Comparison of ENCODE assay signal across 8 cellular contexts in the genomic region with DNA sequence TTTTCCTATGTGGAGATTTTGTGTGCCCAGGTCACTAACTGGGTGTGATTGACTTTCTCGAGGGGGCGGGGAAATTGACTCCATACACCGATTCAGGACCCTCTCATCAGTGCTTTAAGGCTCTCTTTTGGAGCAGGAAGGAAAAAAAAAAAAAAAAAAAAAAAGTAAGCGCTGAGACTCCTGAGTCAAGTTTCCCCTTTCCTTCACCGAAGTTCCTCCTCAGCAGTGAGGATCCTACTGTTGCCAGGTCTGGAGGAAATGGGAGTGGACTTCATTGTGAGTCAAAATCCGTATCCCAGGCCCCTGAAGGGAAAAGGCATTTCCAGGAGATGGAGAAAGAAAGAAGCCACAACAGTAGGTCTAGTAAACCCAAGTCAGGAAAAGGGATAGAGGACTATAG. TPM values are rescaled to one million over a fixed set of nuclear protein-coding genes. Genes with fewer than 3 reads are reported as not detected.
DNase-seq lines count a peak whose midpoint lies in the region; ATAC-seq and TF ChIP-seq lines count a peak whose summit lies in the region.

No MANE protein-coding gene starts in this region.

- no peak for TF ChIP-seq RAD21 in HCT116 (IDR thresholded peaks at IDR 0.05; ENCODE audit: low read depth)

- peak overlapping the region; percentile 71 for H3K9ac ChIP-seq in HCT116 (ENCODE audit: low read length)
- H3K9ac ChIP-seq in skeletal muscle tissue (ENCODE audit: low read depth in 1 of 3, low read length in 3 of 3): peak overlapping the region; percentile 81 to 92 (median 89)

- H3K9me3 ChIP-seq in HCT116 (ENCODE audit: control insufficient read depth in 1 of 2, insufficient read depth in 1 of 2, low read depth in 1 of 2, low read length in 2 of 2) (no peaks in the 10 kb centered on the region), right atrium auricular region (no peaks in the 10 kb centered on the region), skeletal muscle tissue (ENCODE audit: control insufficient read depth in 3 of 3, low read length in 3 of 3) (no peaks in the 10 kb centered on the region)

- BruUV-seq in HCT116 (replicated peaks; lab: Mats Ljungman, UMichigan): no TSS peak

- no peak for DNase-seq in HCT116 (ENCODE audit: low read depth, low spot score)
- peak; percentile 14 for DNase-seq in UCSD-AML1 (lab: John Stamatoyannopoulos, UW; ENCODE audit: unreplicated experiment)
- DNase-seq in right atrium auricular region (ENCODE audit: low spot score): no peak
- no peak for DNase-seq in effector CD8-positive, alpha-beta T cell (lab: John Stamatoyannopoulos, UW)
- no peak for DNase-seq in mesenteric fat pad (ENCODE audit: low spot score)
- DNase-seq in NCI-H2029 treated with DMSO at 0.1 percent for 48 hours (lab: John Stamatoyannopoulos, UW): no peak

- CTCF ChIA-PET in HCT116 (lab: Charles Lee): no interaction called here

- RAD21 ChIA-PET in HCT116 (lab: Charles Lee; ENCODE audit: low non-redundant PET in 1 of 2, low total read pairs in 2 of 2, uncharacterized antibody in 2 of 2, unreplicated experiment in 2 of 2): no interaction called here

- no peaks in the 10 kb centered on the region for H3K9me2 ChIP-seq in HCT116 (ENCODE audit: insufficient read depth)

- H3K36me3 ChIP-seq in HCT116 (ENCODE audit: control insufficient read depth in 1 of 2, insufficient read depth in 2 of 2, low read length in 2 of 2) (no peaks in the 10 kb centered on the region), right atrium auricular region (no peaks in the 10 kb centered on the region), skeletal muscle tissue (ENCODE audit: control insufficient read depth in 3 of 3, insufficient read depth in 3 of 3, low read length in 3 of 3) (no peaks in the 10 kb centered on the region)

- POLR2A ChIA-PET in HCT116 (lab: Charles Lee): interaction anchor here (1.7 kb wide), 1 partner anchor 36 kb away, joined by 3 read pairs; no protein-coding TSS in a partner anchor

- no peak for ATAC-seq in HCT116
- ATAC-seq in GM21825 (IDR thresholded peaks at IDR 0.05; ENCODE audit: unreplicated experiment): no peak

- peak overlapping the region; percentile 79 for H3K4me2 ChIP-seq in HCT116 (ENCODE audit: low read length)

- no peak for TF ChIP-seq CTCF in HCT116 (IDR thresholded peaks at IDR 0.05 in 2 of 3, conservative IDR thresholded peaks at IDR 0.05 in 1 of 3; ENCODE audit: borderline replicate concordance in 1 of 3, insufficient read depth in 1 of 3, low read depth in 2 of 3, low read length in 2 of 3)
- no peak for TF ChIP-seq CTCF in right atrium auricular region (IDR thresholded peaks at IDR 0.05)

- intact Hi-C loops in HCT116 (cut with micrococcal nuclease): loop anchor here (2.0 kb wide), 2 partner anchors 23 to 109 kb away; no protein-coding TSS in a partner anchor

- H3K4me1 ChIP-seq in HCT116 (ENCODE audit: control insufficient read depth in 1 of 2, insufficient read depth in 2 of 2, low read length in 2 of 2) (peaks cover 18 to 40% of the 10 kb centered on the region in 2 experiments), right atrium auricular region (peaks cover 0 to 61% of the 10 kb centered on the region in 2 donors), skeletal muscle tissue (ENCODE audit: control insufficient read depth in 3 of 3, insufficient read depth in 3 of 3, low read length in 3 of 3) (peaks cover 8 to 10% (median 9%) of the 10 kb centered on the region in 3 donors)

- peaks cover 60% of the 10 kb centered on the region for H3K79me2 ChIP-seq in HCT116 (ENCODE audit: insufficient read depth, low read length)

- no peaks in the 10 kb centered on the region for H4K20me1 ChIP-seq in HCT116 (ENCODE audit: insufficient read depth)

- H3K27ac ChIP-seq in HCT116 (ENCODE audit: low read depth, low read length) (peak overlapping the region; percentile 83; the same call in 1 of the 2 replicates), right atrium auricular region (peak overlapping the region; percentile 86 to 93), skeletal muscle tissue (ENCODE audit: low read depth, low read length) (peak overlapping the region; percentile 91)

- H2AFZ ChIP-seq in HCT116 (ENCODE audit: low read depth, low read length, poor library complexity, severe bottlenecking): no peak overlapping the region

- TF ChIP-seq POLR2A in HCT116 (IDR thresholded peaks at IDR 0.05; ENCODE audit: borderline replicate concordance, extremely low read depth, insufficient read depth, insufficient read length): no peak

- H3K4me3 ChIP-seq in HCT116 (replicated peaks in 1 of 2; ENCODE audit: low read depth in 1 of 2, low read length in 2 of 2): peak overlapping the region; percentile 61 to 86
- peak overlapping the region; percentile 72 to 76 for H3K4me3 ChIP-seq in right atrium auricular region
- peak overlapping the region; percentile 87 to 98 (median 88) for H3K4me3 ChIP-seq in skeletal muscle tissue (ENCODE audit: low read length in 3 of 3)

- H3K27me3 ChIP-seq in HCT116 (ENCODE audit: insufficient read depth, low read length): no peaks in the 10 kb centered on the region
- H3K27me3 ChIP-seq in right atrium auricular region: no peaks in the 10 kb centered on the region
- H3K27me3 ChIP-seq in skeletal muscle tissue (ENCODE audit: control insufficient read depth in 3 of 3, insufficient read depth in 3 of 3, low read length in 3 of 3): no peaks in the 10 kb centered on the region

TF ChIP-seq in HCT116, 20 proteins besides CTCF, POLR2A, EP300 and RAD21 (continues in another document):
- TF ChIP-seq, protein P1, sequence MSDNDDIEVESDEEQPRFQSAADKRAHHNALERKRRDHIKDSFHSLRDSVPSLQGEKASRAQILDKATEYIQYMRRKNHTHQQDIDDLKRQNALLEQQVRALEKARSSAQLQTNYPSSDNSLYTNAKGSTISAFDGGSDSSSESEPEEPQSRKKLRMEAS (IDR thresholded peaks at IDR 0.05): no peak
- no peak for TF ChIP-seq POLR2AphosphoS5 (IDR thresholded peaks at IDR 0.05; ENCODE audit: low read depth, low read length)
- TF ChIP-seq FOSL1 (IDR thresholded peaks at IDR 0.05; ENCODE audit: low read depth): no peak
- no peak for TF ChIP-seq TCF7L2 (IDR thresholded peaks at IDR 0.05; ENCODE audit: borderline replicate concordance, extremely low read depth, insufficient read depth, insufficient read length)
- no peak for TF ChIP-seq EZH2phosphoT487 (IDR thresholded peaks at IDR 0.05; ENCODE audit: borderline replicate concordance)
- TF ChIP-seq ZNF274 (IDR thresholded peaks at IDR 0.05; ENCODE audit: low read depth, low read length): no peak
- no peak for TF ChIP-seq CEBPB (IDR thresholded peaks at IDR 0.05; ENCODE audit: low read depth)
- no peak for TF ChIP-seq SIN3A (IDR thresholded peaks at IDR 0.05; ENCODE audit: low read depth)
- TF ChIP-seq, protein P2, sequence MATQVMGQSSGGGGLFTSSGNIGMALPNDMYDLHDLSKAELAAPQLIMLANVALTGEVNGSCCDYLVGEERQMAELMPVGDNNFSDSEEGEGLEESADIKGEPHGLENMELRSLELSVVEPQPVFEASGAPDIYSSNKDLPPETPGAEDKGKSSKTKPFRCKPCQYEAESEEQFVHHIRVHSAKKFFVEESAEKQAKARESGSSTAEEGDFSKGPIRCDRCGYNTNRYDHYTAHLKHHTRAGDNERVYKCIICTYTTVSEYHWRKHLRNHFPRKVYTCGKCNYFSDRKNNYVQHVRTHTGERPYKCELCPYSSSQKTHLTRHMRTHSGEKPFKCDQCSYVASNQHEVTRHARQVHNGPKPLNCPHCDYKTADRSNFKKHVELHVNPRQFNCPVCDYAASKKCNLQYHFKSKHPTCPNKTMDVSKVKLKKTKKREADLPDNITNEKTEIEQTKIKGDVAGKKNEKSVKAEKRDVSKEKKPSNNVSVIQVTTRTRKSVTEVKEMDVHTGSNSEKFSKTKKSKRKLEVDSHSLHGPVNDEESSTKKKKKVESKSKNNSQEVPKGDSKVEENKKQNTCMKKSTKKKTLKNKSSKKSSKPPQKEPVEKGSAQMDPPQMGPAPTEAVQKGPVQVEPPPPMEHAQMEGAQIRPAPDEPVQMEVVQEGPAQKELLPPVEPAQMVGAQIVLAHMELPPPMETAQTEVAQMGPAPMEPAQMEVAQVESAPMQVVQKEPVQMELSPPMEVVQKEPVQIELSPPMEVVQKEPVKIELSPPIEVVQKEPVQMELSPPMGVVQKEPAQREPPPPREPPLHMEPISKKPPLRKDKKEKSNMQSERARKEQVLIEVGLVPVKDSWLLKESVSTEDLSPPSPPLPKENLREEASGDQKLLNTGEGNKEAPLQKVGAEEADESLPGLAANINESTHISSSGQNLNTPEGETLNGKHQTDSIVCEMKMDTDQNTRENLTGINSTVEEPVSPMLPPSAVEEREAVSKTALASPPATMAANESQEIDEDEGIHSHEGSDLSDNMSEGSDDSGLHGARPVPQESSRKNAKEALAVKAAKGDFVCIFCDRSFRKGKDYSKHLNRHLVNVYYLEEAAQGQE (IDR thresholded peaks at IDR 0.05; ENCODE audit: low read depth): no peak
- TF ChIP-seq EZH2 (IDR thresholded peaks at IDR 0.05): no peak
- no peak for TF ChIP-seq CBX3 (IDR thresholded peaks at IDR 0.05; ENCODE audit: low read depth)
- TF ChIP-seq, protein P3, sequence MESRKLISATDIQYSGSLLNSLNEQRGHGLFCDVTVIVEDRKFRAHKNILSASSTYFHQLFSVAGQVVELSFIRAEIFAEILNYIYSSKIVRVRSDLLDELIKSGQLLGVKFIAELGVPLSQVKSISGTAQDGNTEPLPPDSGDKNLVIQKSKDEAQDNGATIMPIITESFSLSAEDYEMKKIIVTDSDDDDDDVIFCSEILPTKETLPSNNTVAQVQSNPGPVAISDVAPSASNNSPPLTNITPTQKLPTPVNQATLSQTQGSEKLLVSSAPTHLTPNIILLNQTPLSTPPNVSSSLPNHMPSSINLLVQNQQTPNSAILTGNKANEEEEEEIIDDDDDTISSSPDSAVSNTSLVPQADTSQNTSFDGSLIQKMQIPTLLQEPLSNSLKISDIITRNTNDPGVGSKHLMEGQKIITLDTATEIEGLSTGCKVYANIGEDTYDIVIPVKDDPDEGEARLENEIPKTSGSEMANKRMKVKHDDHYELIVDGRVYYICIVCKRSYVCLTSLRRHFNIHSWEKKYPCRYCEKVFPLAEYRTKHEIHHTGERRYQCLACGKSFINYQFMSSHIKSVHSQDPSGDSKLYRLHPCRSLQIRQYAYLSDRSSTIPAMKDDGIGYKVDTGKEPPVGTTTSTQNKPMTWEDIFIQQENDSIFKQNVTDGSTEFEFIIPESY (IDR thresholded peaks at IDR 0.05; ENCODE audit: extremely low read depth, insufficient replicate concordance, low read length): no peak
- TF ChIP-seq SP1 (IDR thresholded peaks at IDR 0.05; ENCODE audit: low read depth): no peak
- no peak for TF ChIP-seq JUND (IDR thresholded peaks at IDR 0.05)
- TF ChIP-seq, protein P4, sequence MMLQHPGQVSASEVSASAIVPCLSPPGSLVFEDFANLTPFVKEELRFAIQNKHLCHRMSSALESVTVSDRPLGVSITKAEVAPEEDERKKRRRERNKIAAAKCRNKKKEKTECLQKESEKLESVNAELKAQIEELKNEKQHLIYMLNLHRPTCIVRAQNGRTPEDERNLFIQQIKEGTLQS (IDR thresholded peaks at IDR 0.05): no peak

RNA-seq across cellular contexts. Expression of a gene that starts 1.4 kb away (rescaled TPM):
- total RNA-seq in HCT116 (2021; ENCODE audit: unreplicated experiment) (102 TPM), right atrium auricular region (10 to 100 TPM; 65.2 to 66.0 TPM), skeletal muscle tissue (49.1 TPM), mesenteric fat pad (76.9 TPM)
- 33.8 and 36.6 TPM in 2 replicates for polyA plus RNA-seq in HCT116 (2012)
